ENCODE assay signal across 23 cellular contexts in the genomic region with DNA sequence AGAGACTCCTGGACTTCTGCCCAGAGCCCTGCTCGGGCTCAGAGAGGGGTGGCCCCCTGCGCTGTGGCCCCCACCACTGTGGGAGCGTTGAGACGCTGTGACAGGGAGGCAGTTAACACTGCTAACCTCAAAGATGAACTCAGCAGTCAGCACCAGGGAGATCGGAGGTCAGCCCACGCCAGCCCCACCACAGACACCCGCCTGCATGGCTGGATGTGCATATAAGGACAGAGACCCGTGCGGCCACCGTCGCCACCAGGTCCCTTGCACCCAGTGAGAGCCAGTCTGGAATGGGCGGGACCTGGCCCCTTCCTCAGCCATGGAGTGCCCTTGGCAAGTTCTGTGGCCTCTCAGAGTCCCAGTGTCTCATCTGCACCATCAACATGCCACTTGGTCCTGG. TPM values are rescaled to one million over a fixed set of nuclear protein-coding genes. Genes with fewer than 3 reads are reported as not detected.
DNase-seq lines count a peak whose midpoint lies in the region; ATAC-seq, FAIRE-seq and TF ChIP-seq lines count a peak whose summit lies in the region.
"Had no signal": no experiment of that assay in that cellular context is flagged by ENCODE, and none has a peak within 500 bp of the region (broad histone marks: within the 10 kb centered on the region; RNA-seq: fewer than 3 reads in every experiment).

No MANE protein-coding gene starts in this region.

- no peaks in the 10 kb centered on the region for H3K36me3 ChIP-seq in CD8-positive, alpha-beta memory T cell (ENCODE audit: insufficient read depth, low read length)
- H3K36me3 ChIP-seq in naive thymus-derived CD4-positive, alpha-beta T cell (ENCODE audit: control insufficient read depth in 2 of 3, insufficient read depth in 3 of 3, low read length in 3 of 3): no peaks in the 10 kb centered on the region
- H3K36me3 ChIP-seq: colonic mucosa had no signal

- no peak overlapping the region for H3K27ac ChIP-seq in CD8-positive, alpha-beta memory T cell (ENCODE audit: low read depth, low read length)
- no peak overlapping the region for H3K27ac ChIP-seq in naive thymus-derived CD4-positive, alpha-beta T cell (ENCODE audit: low read depth, low read length)
- H3K27ac ChIP-seq: colonic mucosa, RWPE1 had no signal

- no peaks in the 10 kb centered on the region for H3K4me1 ChIP-seq in CD8-positive, alpha-beta memory T cell (ENCODE audit: insufficient read depth, low read length)
- peaks cover 0 to 12% of the 10 kb centered on the region in 2 donors for H3K4me1 ChIP-seq in naive thymus-derived CD4-positive, alpha-beta T cell (ENCODE audit: control insufficient read depth in 2 of 2, insufficient read depth in 2 of 2, low read length in 2 of 2)
- H3K4me1 ChIP-seq: colonic mucosa had no signal

- no peaks in the 10 kb centered on the region for H3K9me3 Mint-ChIP-seq in activated CD4-positive, alpha-beta T cell treated with anti-CD3 and anti-CD28 coated beads for 36 hours (ENCODE audit: low read depth)
- H3K9me3 Mint-ChIP-seq in CD8-positive, alpha-beta memory T cell: no peaks in the 10 kb centered on the region
- no peaks in the 10 kb centered on the region for H3K9me3 Mint-ChIP-seq in activated T-cell treated with anti-CD3 and anti-CD28 coated beads, Interleukin-2, amount 50 U/mL, for 72 hours
- H3K9me3 Mint-ChIP-seq in naive thymus-derived CD4-positive, alpha-beta T cell: no peaks in the 10 kb centered on the region
- H3K9me3 Mint-ChIP-seq: activated naive CD4-positive, alpha-beta T cell treated with anti-CD3 and anti-CD28 coated beads, Interleukin-2, amount 50 U/mL, for 72 hours; brain; memory B cell; type B pancreatic cell had no signal

- H3K27me3 ChIP-seq in CD8-positive, alpha-beta memory T cell (ENCODE audit: insufficient read depth, low read length, poor library complexity, severe bottlenecking): no peaks in the 10 kb centered on the region
- no peaks in the 10 kb centered on the region for H3K27me3 ChIP-seq in naive thymus-derived CD4-positive, alpha-beta T cell (ENCODE audit: control insufficient read depth in 2 of 2, insufficient read depth in 2 of 2, low read length in 2 of 2)
- H3K27me3 ChIP-seq: colonic mucosa, spleen had no signal

- CTCF ChIA-PET in activated CD4-positive, alpha-beta T cell treated with anti-CD3 and anti-CD28 coated beads for 36 hours (lab: Charles Lee): no interaction called here
- CTCF ChIA-PET in CD8-positive, alpha-beta memory T cell (lab: Charles Lee): no interaction called here
- CTCF ChIA-PET in naive thymus-derived CD4-positive, alpha-beta T cell (lab: Charles Lee): no interaction called here

- peaks cover 7% of the 10 kb centered on the region for H3K36me3 Mint-ChIP-seq in activated CD4-positive, alpha-beta T cell treated with anti-CD3 and anti-CD28 coated beads for 36 hours (ENCODE audit: low read depth)
- H3K36me3 Mint-ChIP-seq in CD8-positive, alpha-beta memory T cell: peaks cover 0 to 2% (median 0%) of the 10 kb centered on the region in 3 donors
- peaks cover 5 to 6% of the 10 kb centered on the region in 2 donors for H3K36me3 Mint-ChIP-seq in activated T-cell treated with anti-CD3 and anti-CD28 coated beads, Interleukin-2, amount 50 U/mL, for 72 hours (ENCODE audit: insufficient read depth in 2 of 2)
- H3K36me3 Mint-ChIP-seq in naive thymus-derived CD4-positive, alpha-beta T cell: peaks cover 0 to 12% (median 0%) of the 10 kb centered on the region in 5 donors
- H3K36me3 Mint-ChIP-seq: brain, type B pancreatic cell had no signal

- intact Hi-C loops in activated CD4-positive, alpha-beta T cell treated with anti-CD3 and anti-CD28 coated beads for 36 hours (cut with DNase I, micrococcal nuclease): loop anchor here in 1 of 2 experiments (10.0 kb wide), 1 partner anchor 55 kb away; no protein-coding TSS in a partner anchor
- intact Hi-C loops in naive thymus-derived CD4-positive, alpha-beta T cell (cut with micrococcal nuclease): loop anchor here in 1 of 2 donors (5.0 kb wide), 3 partner anchors 67 to 158 kb away; partner anchors contain the start of gene BLM

- H3K27ac Mint-ChIP-seq in activated CD4-positive, alpha-beta T cell treated with anti-CD3 and anti-CD28 coated beads for 36 hours: peak overlapping the region; percentile 60
- H3K27ac Mint-ChIP-seq in CD8-positive, alpha-beta memory T cell: peak overlapping the region in 6 of 8 donors; percentile 12 to 84 (median 52)
- peak overlapping the region; percentile 67 for H3K27ac Mint-ChIP-seq in activated T-cell treated with anti-CD3 and anti-CD28 coated beads, Interleukin-2, amount 50 U/mL, for 72 hours
- peak overlapping the region in 2 of 9 donors; percentile 24 to 89 for H3K27ac Mint-ChIP-seq in naive thymus-derived CD4-positive, alpha-beta T cell
- H3K27ac Mint-ChIP-seq: memory B cell, type B pancreatic cell had no signal

- no peak for FAIRE-seq in D721Med (lab: Jason Lieb, UNC)
- FAIRE-seq: A204.1, HTR-8/SVneo, kidney had no signal

- POLR2A ChIA-PET in activated CD4-positive, alpha-beta T cell treated with anti-CD3 and anti-CD28 coated beads for 36 hours (lab: Charles Lee): no interaction called here
- POLR2A ChIA-PET in CD8-positive, alpha-beta memory T cell (lab: Charles Lee): no interaction called here
- POLR2A ChIA-PET in naive thymus-derived CD4-positive, alpha-beta T cell (lab: Charles Lee): no interaction called here

- no peak for DNase-seq in activated CD4-positive, alpha-beta T cell treated with anti-CD3 and anti-CD28 coated beads for 36 hours
- no peak for DNase-seq in activated CD4-positive, alpha-beta T cell treated with anti-CD3 and anti-CD28 coated beads for 1 hour
- no peak for DNase-seq in CD8-positive, alpha-beta memory T cell
- no peak for DNase-seq in activated T-cell treated with anti-CD3 and anti-CD28 coated beads, Interleukin-2, amount 50 U/mL, for 72 hours
- DNase-seq in naive thymus-derived CD4-positive, alpha-beta T cell: no peak
- DNase-seq in D721Med (ENCODE audit: insufficient read length, low spot score): no peak
- DNase-seq: C1 segment of cervical spinal cord, DMS153, hypothalamus, kidney, NCI-H1694, NCI-H446 treated with DMSO at 0.1 percent for 48 hours, spleen had no signal

- H3K9me3 ChIP-seq in CD8-positive, alpha-beta memory T cell (ENCODE audit: low read length): no peaks in the 10 kb centered on the region
- no peaks in the 10 kb centered on the region for H3K9me3 ChIP-seq in naive thymus-derived CD4-positive, alpha-beta T cell (ENCODE audit: control insufficient read depth in 2 of 3, low read length in 3 of 3)
- H3K9me3 ChIP-seq: colonic mucosa, spleen had no signal

- peaks cover 31% of the 10 kb centered on the region for H3K4me1 Mint-ChIP-seq in activated CD4-positive, alpha-beta T cell treated with anti-CD3 and anti-CD28 coated beads for 36 hours
- peaks cover 26 to 31% (median 26%) of the 10 kb centered on the region in 3 donors for H3K4me1 Mint-ChIP-seq in CD8-positive, alpha-beta memory T cell
- peaks cover 79% of the 10 kb centered on the region for H3K4me1 Mint-ChIP-seq in activated T-cell treated with anti-CD3 and anti-CD28 coated beads, Interleukin-2, amount 50 U/mL, for 72 hours (ENCODE audit: low read depth)
- H3K4me1 Mint-ChIP-seq in naive thymus-derived CD4-positive, alpha-beta T cell: peaks cover 0 to 73% (median 10%) of the 10 kb centered on the region in 7 donors

- TF ChIP-seq CTCF in D721Med (IDR thresholded peaks at IDR 0.05; ENCODE audit: insufficient read depth, missing control alignments): no peak

- ATAC-seq in activated CD4-positive, alpha-beta T cell treated with anti-CD3 and anti-CD28 coated beads for 36 hours: no peak
- peak; percentile 21 to 25 for ATAC-seq in activated T-cell treated with anti-CD3 and anti-CD28 coated beads, Interleukin-2, amount 50 U/mL, for 72 hours (replicated peaks in 1 of 2)
- peak; percentile 35 for ATAC-seq in naive thymus-derived CD4-positive, alpha-beta T cell
- no peak for ATAC-seq in activated CD4-positive, CD25-positive, alpha-beta regulatory T cell treated with anti-CD3 and anti-CD28 coated beads, Interleukin-2, amount 50 U/mL, for 24 hours
- no peak for ATAC-seq in HG02973 (IDR thresholded peaks at IDR 0.05; ENCODE audit: unreplicated experiment)

- H3K4me3 ChIP-seq in CD8-positive, alpha-beta memory T cell (ENCODE audit: low read length): no peak overlapping the region
- no peak overlapping the region for H3K4me3 ChIP-seq in naive thymus-derived CD4-positive, alpha-beta T cell (ENCODE audit: low read length)
- H3K4me3 ChIP-seq: colonic mucosa, spleen had no signal

- no peak overlapping the region for H3K4me3 Mint-ChIP-seq in activated CD4-positive, alpha-beta T cell treated with anti-CD3 and anti-CD28 coated beads for 36 hours
- H3K4me3 Mint-ChIP-seq in CD8-positive, alpha-beta memory T cell: peak overlapping the region in 1 of 7 donors; percentile 56
- peak overlapping the region in 1 of 2 donors; percentile 34 for H3K4me3 Mint-ChIP-seq in activated T-cell treated with anti-CD3 and anti-CD28 coated beads, Interleukin-2, amount 50 U/mL, for 72 hours
- no peak overlapping the region for H3K4me3 Mint-ChIP-seq in naive thymus-derived CD4-positive, alpha-beta T cell
- H3K4me3 Mint-ChIP-seq: brain, memory B cell, type B pancreatic cell had no signal

- H3K27me3 Mint-ChIP-seq in activated CD4-positive, alpha-beta T cell treated with anti-CD3 and anti-CD28 coated beads for 36 hours: no peaks in the 10 kb centered on the region
- H3K27me3 Mint-ChIP-seq in CD8-positive, alpha-beta memory T cell: no peaks in the 10 kb centered on the region
- H3K27me3 Mint-ChIP-seq in activated T-cell treated with anti-CD3 and anti-CD28 coated beads, Interleukin-2, amount 50 U/mL, for 72 hours (ENCODE audit: low read depth): no peaks in the 10 kb centered on the region
- no peaks in the 10 kb centered on the region for H3K27me3 Mint-ChIP-seq in naive thymus-derived CD4-positive, alpha-beta T cell
- H3K27me3 Mint-ChIP-seq: brain, memory B cell had no signal

RNA-seq across cellular contexts. Expression of gene FURIN, which starts 48.5 kb away (rescaled TPM):
- 100 to 1,000 TPM; 406 to 422 TPM for total RNA-seq in activated CD4-positive, alpha-beta T cell treated with anti-CD3 and anti-CD28 coated beads for 36 hours
- 100 to 1,000 TPM; 121 to 124 TPM for total RNA-seq in CD8-positive, alpha-beta memory T cell
- 11.7 TPM for polyA plus RNA-seq in CD8-positive, alpha-beta memory T cell
- total RNA-seq in activated T-cell treated with anti-CD3 and anti-CD28 coated beads, Interleukin-2, amount 50 U/mL, for 72 hours: 100 to 1,000 TPM; 604 to 721 TPM
- 100 to 1,000 TPM in 1 of 5 experiments, 10 to 100 TPM in 4; 31.8 to 516 (median 58.9) TPM for total RNA-seq in naive thymus-derived CD4-positive, alpha-beta T cell
- polyA plus RNA-seq in naive thymus-derived CD4-positive, alpha-beta T cell: 1 to 10 TPM; 2.0 to 4.0 TPM

Comparison
In these comparisons a context has a peak if more than half of its experiments do, and no peak if none do; other contexts are left out.
1. ATAC-seq: peak in activated T-cell treated with anti-CD3 and anti-CD28 coated beads, Interleukin-2, amount 50 U/mL, for 72 hours (2 of 2) and naive thymus-derived CD4-positive, alpha-beta T cell (single experiment); none in activated CD4-positive, alpha-beta T cell treated with anti-CD3 and anti-CD28 coated beads for 36 hours (single experiment), activated CD4-positive, CD25-positive, alpha-beta regulatory T cell treated with anti-CD3 and anti-CD28 coated beads, Interleukin-2, amount 50 U/mL, for 24 hours (0 of 2) and HG02973 (single experiment).